In the genomic region with DNA sequence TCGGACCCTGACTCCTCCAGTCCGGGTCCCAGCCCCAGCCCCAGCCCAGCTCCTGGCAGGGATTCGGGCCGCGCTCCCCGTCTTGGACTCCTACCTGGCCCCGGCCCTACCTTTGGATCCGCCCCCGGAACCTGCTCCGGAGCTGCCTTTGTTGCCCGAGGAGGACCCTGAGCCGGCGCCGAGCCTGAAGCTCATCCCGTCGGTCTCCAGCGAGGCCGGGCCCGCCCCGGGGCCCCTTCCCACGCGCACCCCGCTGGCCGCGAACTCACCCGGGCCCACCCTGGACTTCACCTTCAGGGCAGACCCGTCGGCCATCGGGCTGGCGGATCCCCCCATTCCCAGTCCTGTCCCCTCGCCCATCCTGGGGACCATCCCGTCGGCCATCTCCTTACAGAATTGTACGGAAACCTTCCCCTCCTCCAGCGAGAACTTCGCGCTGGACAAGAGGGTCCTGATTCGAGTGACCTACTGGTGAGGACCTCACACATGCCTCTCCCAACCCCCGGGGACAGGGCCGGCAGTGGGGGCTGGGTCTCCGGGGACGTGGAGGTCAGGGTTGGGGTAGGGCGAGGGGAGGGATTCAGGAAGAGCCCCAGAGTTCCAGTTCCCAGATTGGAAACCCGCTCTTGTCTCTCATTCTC, we compare ENCODE assay signal across 10 cellular contexts. TPM values are rescaled to one million over a fixed set of nuclear protein-coding genes. Genes with fewer than 3 reads are reported as not detected.
DNase-seq lines count a peak whose midpoint lies in the region; ATAC-seq lines count a peak whose summit lies in the region.
"Had no signal": no experiment of that assay in that cellular context is flagged by ENCODE, and none has a peak within 500 bp of the region (broad histone marks: within the 10 kb centered on the region; RNA-seq: fewer than 3 reads in every experiment).

No MANE protein-coding gene starts in this region.

- peak overlapping the region; percentile 98 for H3K4me3 ChIP-seq in iPS-20b (ENCODE audit: low read length)

- CTCF ChIA-PET in activated CD4-positive, alpha-beta T cell treated with anti-CD3 and anti-CD28 coated beads for 36 hours (lab: Charles Lee), result interaction anchor here (0.6 to 1.8 kb wide), 4 partner anchors 10 to 20 kb away, joined by 3 to 5 read pairs (median 3); partner anchors contain the start of gene EID2B

- H3K4me3 Mint-ChIP-seq in activated CD4-positive, alpha-beta T cell treated with anti-CD3 and anti-CD28 coated beads for 36 hours, result peak overlapping the region; percentile 53
- H3K4me3 Mint-ChIP-seq in activated T-helper 1 cell treated with anti-CD3 and anti-CD28 coated beads, Interleukin-12 subunit alpha, Interleukin-12 subunit beta, Interleukin-2, Interleukin-4 antibody, amounts not matched to agents 30 ng/mL and 10 ng/mL and 1 ng/mL, durations not matched to agents 14 hours and 24 hours and 36 hours, result peak overlapping the region; percentile 55
- H3K4me3 Mint-ChIP-seq in stimulated activated memory B cell treated with anti-CD40 and anti-IgM and Interleukin-4, amounts not matched to agents 10 μg/mL and 1 μg/mL and 100 μg/mL, for 72 hours, result peak overlapping the region; percentile 68

- no peaks in the 10 kb centered on the region for H3K36me3 ChIP-seq in iPS-20b (ENCODE audit: insufficient read depth, low read depth, low read length)

- peaks cover 11% of the 10 kb centered on the region for H3K4me1 Mint-ChIP-seq in activated CD4-positive, alpha-beta T cell treated with anti-CD3 and anti-CD28 coated beads for 36 hours
- peaks cover 9% of the 10 kb centered on the region for H3K4me1 Mint-ChIP-seq in activated T-helper 1 cell treated with anti-CD3 and anti-CD28 coated beads, Interleukin-12 subunit alpha, Interleukin-12 subunit beta, Interleukin-2, Interleukin-4 antibody, amounts not matched to agents 30 ng/mL and 10 ng/mL and 1 ng/mL, durations not matched to agents 14 hours and 24 hours and 36 hours (ENCODE audit: low read depth)
- peaks cover 22% of the 10 kb centered on the region for H3K4me1 Mint-ChIP-seq in stimulated activated memory B cell treated with anti-CD40 and anti-IgM and Interleukin-4, amounts not matched to agents 10 μg/mL and 1 μg/mL and 100 μg/mL, for 72 hours

- H3K9ac ChIP-seq in iPS-20b (ENCODE audit: low read depth, low read length), result peak overlapping the region; percentile 92

- H3K27ac ChIP-seq in iPS-20b (ENCODE audit: low read length), result peak overlapping the region; percentile 58

- no peaks in the 10 kb centered on the region for H3K36me3 Mint-ChIP-seq in activated CD4-positive, alpha-beta T cell treated with anti-CD3 and anti-CD28 coated beads for 36 hours (ENCODE audit: low read depth)
- H3K36me3 Mint-ChIP-seq in activated T-helper 1 cell treated with anti-CD3 and anti-CD28 coated beads, Interleukin-12 subunit alpha, Interleukin-12 subunit beta, Interleukin-2, Interleukin-4 antibody, amounts not matched to agents 30 ng/mL and 10 ng/mL and 1 ng/mL, durations not matched to agents 14 hours and 24 hours and 36 hours (ENCODE audit: low read depth), result peaks cover 6% of the 10 kb centered on the region
- H3K36me3 Mint-ChIP-seq in stimulated activated memory B cell treated with anti-CD40 and anti-IgM and Interleukin-4, amounts not matched to agents 10 μg/mL and 1 μg/mL and 100 μg/mL, for 72 hours, result no peaks in the 10 kb centered on the region

- DNase-seq in activated CD4-positive, alpha-beta T cell treated with anti-CD3 and anti-CD28 coated beads for 36 hours, result peak; percentile 32
- no peak for DNase-seq in activated CD4-positive, alpha-beta T cell treated with anti-CD3 and anti-CD28 coated beads for 4 hours
- no peak for DNase-seq in activated T-helper 1 cell treated with anti-CD3 and anti-CD28 coated beads, Interleukin-12 subunit alpha, Interleukin-12 subunit beta, Interleukin-2, Interleukin-4 antibody, amounts not matched to agents 30 ng/mL and 10 ng/mL and 1 ng/mL, durations not matched to agents 14 hours and 24 hours and 36 hours (ENCODE audit: low spot score)
- DNase-seq in cortex of kidney (lab: John Stamatoyannopoulos, UW) (no peak), HPDE6-E6E7 (ENCODE audit: extremely low spot score) (no peak), NCI-H1092 (lab: John Stamatoyannopoulos, UW) (no peak)
- DNase-seq: T-helper 9 cell had no signal

- H3K9me3 Mint-ChIP-seq in activated CD4-positive, alpha-beta T cell treated with anti-CD3 and anti-CD28 coated beads for 36 hours (ENCODE audit: low read depth), result no peaks in the 10 kb centered on the region
- no peaks in the 10 kb centered on the region for H3K9me3 Mint-ChIP-seq in activated T-helper 1 cell treated with anti-CD3 and anti-CD28 coated beads, Interleukin-12 subunit alpha, Interleukin-12 subunit beta, Interleukin-2, Interleukin-4 antibody, amounts not matched to agents 30 ng/mL and 10 ng/mL and 1 ng/mL, durations not matched to agents 14 hours and 24 hours and 36 hours
- no peaks in the 10 kb centered on the region for H3K9me3 Mint-ChIP-seq in stimulated activated memory B cell treated with anti-CD40 and anti-IgM and Interleukin-4, amounts not matched to agents 10 μg/mL and 1 μg/mL and 100 μg/mL, for 72 hours

- H3K4me1 ChIP-seq in iPS-20b (ENCODE audit: insufficient read depth, low read length), result no peaks in the 10 kb centered on the region

- no peaks in the 10 kb centered on the region for H3K9me3 ChIP-seq in iPS-20b (ENCODE audit: insufficient read depth, low read depth, low read length)

- intact Hi-C loops in activated CD4-positive, alpha-beta T cell treated with anti-CD3 and anti-CD28 coated beads for 36 hours (cut with DNase I, micrococcal nuclease), result no loop called here
- intact Hi-C loops in activated T-helper 1 cell treated with anti-CD3 and anti-CD28 coated beads, Interleukin-12 subunit alpha, Interleukin-12 subunit beta, Interleukin-2, Interleukin-4 antibody, amounts not matched to agents 30 ng/mL and 10 ng/mL and 1 ng/mL, durations not matched to agents 14 hours and 24 hours and 36 hours (cut with micrococcal nuclease), result loop anchor here (2.0 kb wide), 1 partner anchor 17 kb away; the partner anchor contains the start of gene DLL3

- no peak overlapping the region for H3K27ac Mint-ChIP-seq in activated CD4-positive, alpha-beta T cell treated with anti-CD3 and anti-CD28 coated beads for 36 hours
- no peak overlapping the region for H3K27ac Mint-ChIP-seq in activated T-helper 1 cell treated with anti-CD3 and anti-CD28 coated beads, Interleukin-12 subunit alpha, Interleukin-12 subunit beta, Interleukin-2, Interleukin-4 antibody, amounts not matched to agents 30 ng/mL and 10 ng/mL and 1 ng/mL, durations not matched to agents 14 hours and 24 hours and 36 hours
- peak overlapping the region; percentile 33 for H3K27ac Mint-ChIP-seq in stimulated activated memory B cell treated with anti-CD40 and anti-IgM and Interleukin-4, amounts not matched to agents 10 μg/mL and 1 μg/mL and 100 μg/mL, for 72 hours

- POLR2A ChIA-PET in activated CD4-positive, alpha-beta T cell treated with anti-CD3 and anti-CD28 coated beads for 36 hours (lab: Charles Lee), result no interaction called here

- H3K27me3 Mint-ChIP-seq in activated CD4-positive, alpha-beta T cell treated with anti-CD3 and anti-CD28 coated beads for 36 hours, result peaks cover 39% of the 10 kb centered on the region
- peaks cover 43% of the 10 kb centered on the region for H3K27me3 Mint-ChIP-seq in activated T-helper 1 cell treated with anti-CD3 and anti-CD28 coated beads, Interleukin-12 subunit alpha, Interleukin-12 subunit beta, Interleukin-2, Interleukin-4 antibody, amounts not matched to agents 30 ng/mL and 10 ng/mL and 1 ng/mL, durations not matched to agents 14 hours and 24 hours and 36 hours (ENCODE audit: insufficient read depth)
- peaks cover 51% of the 10 kb centered on the region for H3K27me3 Mint-ChIP-seq in stimulated activated memory B cell treated with anti-CD40 and anti-IgM and Interleukin-4, amounts not matched to agents 10 μg/mL and 1 μg/mL and 100 μg/mL, for 72 hours

- H3K27me3 ChIP-seq in iPS-20b (ENCODE audit: insufficient read depth, low read length), result peaks cover 45% of the 10 kb centered on the region

- no peak for ATAC-seq in activated CD4-positive, alpha-beta T cell treated with anti-CD3 and anti-CD28 coated beads for 36 hours
- no peak for ATAC-seq in stimulated activated memory B cell treated with anti-CD40 and anti-IgM and Interleukin-4, amounts not matched to agents 10 μg/mL and 1 μg/mL and 100 μg/mL, for 72 hours

RNA-seq across cellular contexts. Expression of gene SELENOV, which starts 0.7 kb away (rescaled TPM):
- not detected for total RNA-seq in activated CD4-positive, alpha-beta T cell treated with anti-CD3 and anti-CD28 coated beads for 36 hours
- not detected in 2 replicates for total RNA-seq in activated T-helper 1 cell treated with anti-CD3 and anti-CD28 coated beads, Interleukin-12 subunit alpha, Interleukin-12 subunit beta, Interleukin-2, Interleukin-4 antibody, amounts not matched to agents 30 ng/mL and 10 ng/mL and 1 ng/mL, durations not matched to agents 14 hours and 24 hours and 36 hours
- total RNA-seq: HT-29 had no signal

RNA-seq across cellular contexts. Expression of gene DLL3, which starts 16.9 kb away (rescaled TPM):
- under 1 TPM; 0.72 to 0.94 TPM for total RNA-seq in activated CD4-positive, alpha-beta T cell treated with anti-CD3 and anti-CD28 coated beads for 36 hours
- total RNA-seq in activated T-helper 1 cell treated with anti-CD3 and anti-CD28 coated beads, Interleukin-12 subunit alpha, Interleukin-12 subunit beta, Interleukin-2, Interleukin-4 antibody, amounts not matched to agents 30 ng/mL and 10 ng/mL and 1 ng/mL, durations not matched to agents 14 hours and 24 hours and 36 hours, result 1.6 and 2.1 TPM in 2 replicates

RNA-seq across cellular contexts. Expression of gene EID2B, which starts 17.0 kb away (rescaled TPM):
- total RNA-seq in activated CD4-positive, alpha-beta T cell treated with anti-CD3 and anti-CD28 coated beads for 36 hours, result 1 to 10 TPM; 1.4 to 3.5 TPM
- 3.2 and 3.7 TPM in 2 replicates for total RNA-seq in activated T-helper 1 cell treated with anti-CD3 and anti-CD28 coated beads, Interleukin-12 subunit alpha, Interleukin-12 subunit beta, Interleukin-2, Interleukin-4 antibody, amounts not matched to agents 30 ng/mL and 10 ng/mL and 1 ng/mL, durations not matched to agents 14 hours and 24 hours and 36 hours

RNA-seq across cellular contexts. Expression of gene EID2, which starts 24.3 kb away (rescaled TPM):
- total RNA-seq in activated CD4-positive, alpha-beta T cell treated with anti-CD3 and anti-CD28 coated beads for 36 hours, result 10 to 100 TPM in 1 of 2 experiments, 1 to 10 TPM in 1; 9.0 to 10.7 TPM
- total RNA-seq in activated T-helper 1 cell treated with anti-CD3 and anti-CD28 coated beads, Interleukin-12 subunit alpha, Interleukin-12 subunit beta, Interleukin-2, Interleukin-4 antibody, amounts not matched to agents 30 ng/mL and 10 ng/mL and 1 ng/mL, durations not matched to agents 14 hours and 24 hours and 36 hours, result 17.0 and 17.6 TPM in 2 replicates

RNA-seq across cellular contexts. Expression of gene TIMM50, which starts 35.0 kb away (rescaled TPM):
- 100 to 1,000 TPM in 1 of 2 experiments, 10 to 100 TPM in 1; 99.4 to 126 TPM for total RNA-seq in activated CD4-positive, alpha-beta T cell treated with anti-CD3 and anti-CD28 coated beads for 36 hours
- total RNA-seq in activated T-helper 1 cell treated with anti-CD3 and anti-CD28 coated beads, Interleukin-12 subunit alpha, Interleukin-12 subunit beta, Interleukin-2, Interleukin-4 antibody, amounts not matched to agents 30 ng/mL and 10 ng/mL and 1 ng/mL, durations not matched to agents 14 hours and 24 hours and 36 hours, result 121 and 127 TPM in 2 replicates
